Comparison of ENCODE assay signal across 8 cellular contexts in the genomic region with DNA sequence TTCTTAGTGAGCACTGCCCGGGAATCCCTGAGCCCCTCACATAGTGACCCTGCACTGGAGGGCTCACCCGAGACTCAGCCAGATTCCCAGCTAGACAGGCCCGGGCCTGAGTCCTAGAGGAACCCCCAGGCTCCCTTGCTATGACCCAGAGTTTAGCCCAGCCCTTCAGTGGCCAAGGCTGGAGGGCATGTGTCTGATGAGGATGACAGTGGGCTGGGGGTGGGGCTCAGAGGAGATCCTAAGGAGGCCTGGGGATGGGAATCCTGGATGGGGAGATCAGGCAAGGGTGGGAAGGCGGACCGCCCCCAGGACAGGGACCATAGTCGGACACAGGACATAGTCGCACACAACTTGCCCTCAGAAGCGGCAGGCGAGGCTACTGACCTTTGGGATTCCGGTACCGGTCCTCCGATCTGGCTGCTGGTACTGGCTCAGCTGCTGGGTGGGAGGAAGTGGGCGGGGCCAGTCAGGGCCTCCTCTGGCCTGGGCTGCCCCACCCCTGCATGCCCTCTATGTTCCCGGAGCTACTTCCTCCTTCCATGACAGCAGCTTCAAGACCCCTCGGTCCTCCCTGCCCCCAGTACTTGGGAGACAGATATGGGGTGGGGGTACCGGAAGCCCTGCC. TPM values are rescaled to one million over a fixed set of nuclear protein-coding genes. Genes with fewer than 3 reads are reported as not detected.
A peak's percentile ranks its signal among the peaks of the same experiment; 100 is the strongest.
DNase-seq lines count a peak whose midpoint lies in the region; ATAC-seq, FAIRE-seq and TF ChIP-seq lines count a peak whose summit lies in the region.

No MANE protein-coding gene starts in this region.

- no peak for TF ChIP-seq POLR2A in GM12891 (IDR thresholded peaks at IDR 0.05; ENCODE audit: low read depth, low read length)

- DNase-seq in GM12891 (ENCODE audit: insufficient read length, low spot score) (peak; percentile 66), HL-60 (ENCODE audit: low read depth in 1 of 2, low spot score in 1 of 2) (peak; percentile 25 to 51), left cardiac atrium (peak; percentile 88), MG63 (no peak), cerebellum (ENCODE audit: low spot score) (no peak), HT-29 (ENCODE audit: low spot score) (no peak)
- DNase-seq in activated CD8-positive, alpha-beta memory T cell treated with anti-CD3 and anti-CD28 coated beads, Interleukin-2, amount 50 U/mL, for 4 hours: peak; percentile 59
- peak; percentile 43 to 57 for DNase-seq in stimulated activated CD4-positive, alpha-beta T cell treated with anti-CD3 and anti-CD28 coated beads, Interleukin-4, amount 100 ng/mL, for 48 hours (ENCODE audit: low read depth in 2 of 2)

- no peaks in the 10 kb centered on the region for H3K9me3 ChIP-seq in MG63

- H3K4me3 ChIP-seq in HL-60 (replicated peaks; ENCODE audit: insufficient read depth, low read length) (no peak overlapping the region), MG63 (no peak overlapping the region)

- ATAC-seq in left cardiac atrium: peak; percentile 82 to 89

- H3K36me3 ChIP-seq in MG63: no peaks in the 10 kb centered on the region

- peak; percentile 88 for FAIRE-seq in GM12891 (lab: Jason Lieb, UNC)

- TF ChIP-seq CTCF in HL-60 (IDR thresholded peaks at IDR 0.05; ENCODE audit: insufficient read depth, low read length): no peak

- intact Hi-C loops in left cardiac atrium (cut with DNase I): no loop called here

- H3K27me3 ChIP-seq in HL-60 (ENCODE audit: insufficient read depth, poor library complexity, severe bottlenecking) (no peaks in the 10 kb centered on the region), MG63 (no peaks in the 10 kb centered on the region; the same call in 1 of the 2 replicates)

- no peak overlapping the region for H3K27ac ChIP-seq in HL-60 (replicated peaks)

TF ChIP-seq in GM12891, 5 proteins besides CTCF, POLR2A, EP300 and RAD21:
- no peak for TF ChIP-seq POLR2AphosphoS5 (IDR thresholded peaks at IDR 0.05; ENCODE audit: low read depth, low read length)
- peak; percentile 76 for TF ChIP-seq SPI1 (IDR thresholded peaks at IDR 0.05; ENCODE audit: low read depth, low read length)
TF ChIP-seq in GM12891: peak in this region for 1.

RNA-seq across cellular contexts. Expression of a gene that starts 1.1 kb away (rescaled TPM):
- 62.7 TPM for polyA plus RNA-seq in GM12891 (2012; ENCODE audit: low read depth, missing spikeins)
- total RNA-seq in left cardiac atrium (1 to 10 TPM; 4.8 to 7.5 TPM), cerebellum (not detected)
- total RNA-seq in MG63 (2014; rRNA removed; shearing (Covaris generic); ENCODE audit: low replicate concordance): not detected in 2 replicates
- not detected in 2 replicates for total RNA-seq in HT-29 (2014; rRNA removed; shearing (Covaris generic))

RNA-seq across cellular contexts. Expression of a gene that starts 12.4 kb away (rescaled TPM):
- 0.17 TPM for polyA plus RNA-seq in GM12891 (2012; ENCODE audit: low read depth, missing spikeins)
- total RNA-seq in left cardiac atrium (not detected), cerebellum (not detected)
- total RNA-seq in MG63 (2014; rRNA removed; shearing (Covaris generic); ENCODE audit: low replicate concordance): not detected in 2 replicates
- not detected in 2 replicates for total RNA-seq in HT-29 (2014; rRNA removed; shearing (Covaris generic))

RNA-seq across cellular contexts. Expression of a gene that starts 20.0 kb away (rescaled TPM):
- not detected for polyA plus RNA-seq in GM12891 (2012; ENCODE audit: low read depth, missing spikeins)
- total RNA-seq in left cardiac atrium: not detected
- not detected in 2 replicates for total RNA-seq in MG63 (2014; rRNA removed; shearing (Covaris generic); ENCODE audit: low replicate concordance)
- total RNA-seq in cerebellum: not detected
- total RNA-seq in HT-29 (2014; rRNA removed; shearing (Covaris generic)): not detected in 2 replicates

RNA-seq across cellular contexts. Expression of a gene that starts 34.7 kb away (rescaled TPM):
- polyA plus RNA-seq in GM12891 (2012; ENCODE audit: low read depth, missing spikeins): not detected
- not detected for total RNA-seq in left cardiac atrium
- not detected in 2 replicates for total RNA-seq in MG63 (2014; rRNA removed; shearing (Covaris generic); ENCODE audit: low replicate concordance)
- total RNA-seq in cerebellum: 3.6 TPM
- total RNA-seq in HT-29 (2014; rRNA removed; shearing (Covaris generic)): not detected in 2 replicates

RNA-seq across cellular contexts. Expression of a gene that starts 41.7 kb away (rescaled TPM):
- polyA plus RNA-seq in GM12891 (2012; ENCODE audit: low read depth, missing spikeins): 0.19 TPM
- total RNA-seq in left cardiac atrium: 1 to 10 TPM in 1 of 2 donors, under 1 TPM in 1; 0.41 to 1.0 TPM
- not detected in 2 replicates for total RNA-seq in MG63 (2014; rRNA removed; shearing (Covaris generic); ENCODE audit: low replicate concordance)
- 0.09 TPM for total RNA-seq in cerebellum
- not detected in 2 replicates for total RNA-seq in HT-29 (2014; rRNA removed; shearing (Covaris generic))

Comparison
In these comparisons a context has a peak if more than half of its experiments do, and no peak if none do; other contexts are left out.
1. DNase-seq: peak in GM12891 (single experiment), HL-60 (2 of 2), activated CD8-positive, alpha-beta memory T cell treated with anti-CD3 and anti-CD28 coated beads, Interleukin-2, amount 50 U/mL, for 4 hours (single experiment), left cardiac atrium (single experiment) and stimulated activated CD4-positive, alpha-beta T cell treated with anti-CD3 and anti-CD28 coated beads, Interleukin-4, amount 100 ng/mL, for 48 hours (2 of 2); none in MG63 (single experiment), cerebellum (single experiment) and HT-29 (single experiment).